ENCODE assay signal across 17 cellular contexts in the genomic region with DNA sequence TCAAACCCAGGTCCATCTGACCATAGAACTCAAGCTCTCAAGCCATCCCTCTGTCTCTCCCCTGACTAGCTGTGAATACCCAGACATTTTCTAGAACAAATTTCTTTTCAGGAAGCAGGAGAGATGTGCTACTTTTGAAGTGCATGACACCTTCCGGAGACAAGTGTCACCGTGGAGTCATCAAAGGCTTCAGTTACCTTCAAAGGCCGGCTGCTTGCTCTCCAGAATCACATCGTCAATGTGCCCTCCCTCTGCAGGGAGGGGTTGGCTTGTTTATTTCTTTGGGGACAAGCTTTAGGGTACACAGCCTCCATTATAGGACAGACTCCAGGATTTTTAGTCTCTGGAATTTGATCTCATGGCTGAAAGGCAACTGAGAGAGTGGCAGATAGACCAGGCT. TPM values are rescaled to one million over a fixed set of nuclear protein-coding genes. Genes with fewer than 3 reads are reported as not detected.
A peak's percentile ranks its signal among the peaks of the same experiment; 100 is the strongest.
DNase-seq lines count a peak whose midpoint lies in the region; ATAC-seq lines count a peak whose summit lies in the region.
"Had no signal": no experiment of that assay in that cellular context is flagged by ENCODE, and none has a peak within 500 bp of the region (broad histone marks: within the 10 kb centered on the region; RNA-seq: fewer than 3 reads in every experiment).

No MANE protein-coding gene starts in this region.

- no peaks in the 10 kb centered on the region for H3K36me3 Mint-ChIP-seq in activated CD8-positive, alpha-beta T cell treated with anti-CD3 and anti-CD28 coated beads, Interleukin-2, amount 10 ng/mL, durations not matched to agents 7 days and 5 days (ENCODE audit: low read depth)

- H3K9me3 Mint-ChIP-seq in activated CD8-positive, alpha-beta T cell treated with anti-CD3 and anti-CD28 coated beads, Interleukin-2, amount 10 ng/mL, durations not matched to agents 7 days and 5 days (ENCODE audit: insufficient read depth) = no peaks in the 10 kb centered on the region

- no peak for ATAC-seq in activated CD8-positive, alpha-beta T cell treated with anti-CD3 and anti-CD28 coated beads, Interleukin-2, amount 10 ng/mL, durations not matched to agents 7 days and 5 days
- ATAC-seq: Panc1 had no signal

- H3K27ac Mint-ChIP-seq in activated CD8-positive, alpha-beta T cell treated with anti-CD3 and anti-CD28 coated beads, Interleukin-2, amount 10 ng/mL, durations not matched to agents 7 days and 5 days = no peak overlapping the region

- no peak overlapping the region for H3K4me3 Mint-ChIP-seq in activated CD8-positive, alpha-beta T cell treated with anti-CD3 and anti-CD28 coated beads, Interleukin-2, amount 10 ng/mL, durations not matched to agents 7 days and 5 days

- peak; percentile 7 to 17 for DNase-seq in activated CD4-positive, alpha-beta T cell treated with anti-CD3 and anti-CD28 coated beads for 4 hours
- no peak for DNase-seq in activated CD4-positive, alpha-beta T cell treated with anti-CD3 and anti-CD28 coated beads for 1 hour
- DNase-seq in stimulated activated naive CD4-positive, alpha-beta T cell (lab: John Stamatoyannopoulos, UW) = peak in 4 of 6 experiments; percentile 8 to 47 (median 36)
- no peak for DNase-seq in stimulated activated naive CD4-positive, alpha-beta T cell treated with Interleukin-2 at 50 U/mL for 16 hours (lab: John Stamatoyannopoulos, UW)
- DNase-seq in activated CD8-positive, alpha-beta T cell treated with anti-CD3 and anti-CD28 coated beads, Interleukin-2, amount 10 ng/mL, durations not matched to agents 7 days and 5 days = peak; percentile 20
- DNase-seq in GOT3 (lab: John Stamatoyannopoulos, UW) (no peak), NCI-H69 (lab: John Stamatoyannopoulos, UW) (no peak), NCI-H748 treated with DMSO at 0.1 percent for 48 hours (lab: John Stamatoyannopoulos, UW) (no peak)
- DNase-seq: GF-D8, GM23248, KBM-7, NCI-H1417 treated with DMSO at 0.1 percent for 48 hours, NCI-H2029, NCI-H2171, NCI-H446 treated with DMSO at 0.1 percent for 48 hours had no signal

- POLR2A ChIA-PET in activated CD8-positive, alpha-beta T cell treated with anti-CD3 and anti-CD28 coated beads, Interleukin-2, amount 10 ng/mL, durations not matched to agents 7 days and 5 days (lab: Charles Lee) = no interaction called here

- H3K4me1 Mint-ChIP-seq in activated CD8-positive, alpha-beta T cell treated with anti-CD3 and anti-CD28 coated beads, Interleukin-2, amount 10 ng/mL, durations not matched to agents 7 days and 5 days (ENCODE audit: low read depth) = no peaks in the 10 kb centered on the region

- CTCF ChIA-PET in activated CD8-positive, alpha-beta T cell treated with anti-CD3 and anti-CD28 coated beads, Interleukin-2, amount 10 ng/mL, durations not matched to agents 7 days and 5 days (lab: Charles Lee) = no interaction called here

- no peaks in the 10 kb centered on the region for H3K27me3 Mint-ChIP-seq in activated CD8-positive, alpha-beta T cell treated with anti-CD3 and anti-CD28 coated beads, Interleukin-2, amount 10 ng/mL, durations not matched to agents 7 days and 5 days (ENCODE audit: low read depth)

RNA-seq across cellular contexts. Expression of gene IGSF21, which starts 37.7 kb away (rescaled TPM):
- not detected for total RNA-seq in activated CD8-positive, alpha-beta T cell treated with anti-CD3 and anti-CD28 coated beads, Interleukin-2, amount 10 ng/mL, durations not matched to agents 7 days and 5 days
- total RNA-seq: A172, GM23248 had no signal

Comparison
In these comparisons a context has a peak if more than half of its experiments do, and no peak if none do; other contexts are left out.
1. DNase-seq: peak in activated CD4-positive, alpha-beta T cell treated with anti-CD3 and anti-CD28 coated beads for 4 hours (2 of 2), stimulated activated naive CD4-positive, alpha-beta T cell (4 of 6) and activated CD8-positive, alpha-beta T cell treated with anti-CD3 and anti-CD28 coated beads, Interleukin-2, amount 10 ng/mL, durations not matched to agents 7 days and 5 days (single experiment); none in activated CD4-positive, alpha-beta T cell treated with anti-CD3 and anti-CD28 coated beads for 1 hour (single experiment), stimulated activated naive CD4-positive, alpha-beta T cell treated with Interleukin-2 at 50 U/mL for 16 hours (single experiment), GOT3 (single experiment), NCI-H69 (single experiment) and NCI-H748 treated with DMSO at 0.1 percent for 48 hours (single experiment).